ENCODE assay signal across 1 cellular context in genomic region chr17:76671912-76672262, GRCh38.
TF ChIP-seq lines count a peak whose summit lies in the region.

No MANE protein-coding gene starts in this region.

TF ChIP-seq in endothelial cell of umbilical vein, 7 proteins besides CTCF, POLR2A, EP300 and RAD21 (continued from another document):
- no peak for TF ChIP-seq EZH2 (IDR thresholded peaks at IDR 0.05; ENCODE audit: borderline replicate concordance, low read depth, low read length, severe bottlenecking)
- TF ChIP-seq MAX (IDR thresholded peaks at IDR 0.05; ENCODE audit: insufficient read depth, insufficient read length): no peak
- TF ChIP-seq MYC (IDR thresholded peaks at IDR 0.05; ENCODE audit: low read depth, low read length): no peak
- no peak for TF ChIP-seq POLR2AphosphoS5 (IDR thresholded peaks at IDR 0.05; ENCODE audit: insufficient read depth, low read depth, low read length)
- no peak for TF ChIP-seq GATA2 (IDR thresholded peaks at IDR 0.05; ENCODE audit: insufficient read depth, insufficient read length, low read depth, low read length)
